In genomic region chr9:114285166-114285867, GRCh38 we compare ENCODE assay signal across 9 cellular contexts. TPM values are rescaled to one million over a fixed set of nuclear protein-coding genes. Genes with fewer than 3 reads are reported as not detected.
DNase-seq lines count a peak whose midpoint lies in the region; ATAC-seq, FAIRE-seq and TF ChIP-seq lines count a peak whose summit lies in the region.
"Had no signal": no experiment of that assay in that cellular context is flagged by ENCODE, and none has a peak within 500 bp of the region (broad histone marks: within the 10 kb centered on the region; RNA-seq: fewer than 3 reads in every experiment).

No MANE protein-coding gene starts in this region.

- TF ChIP-seq EP300 in gastroesophageal sphincter (IDR thresholded peaks at IDR 0.05), result no peak

- H3K4me1 Mint-ChIP-seq in natural killer cell treated with Interleukin-12 subunit alpha and Interleukin-12 subunit beta and Interleukin-15 and Interleukin-18, amount 100 ng/mL, for 72 hours (ENCODE audit: low read depth in 2 of 2), result peaks cover 0 to 5% of the 10 kb centered on the region in 2 donors

- no peaks in the 10 kb centered on the region for H3K36me3 Mint-ChIP-seq in natural killer cell treated with Interleukin-12 subunit alpha and Interleukin-12 subunit beta and Interleukin-15 and Interleukin-18, amount 100 ng/mL, for 72 hours

- H3K27me3 ChIP-seq in PC-3 (ENCODE audit: low read length) (no peaks in the 10 kb centered on the region), gastroesophageal sphincter (no peaks in the 10 kb centered on the region)

- intact Hi-C loops in PC-3 (cut with micrococcal nuclease), result no loop called here

- H3K9me3 ChIP-seq in PC-3 (ENCODE audit: low read length), result no peaks in the 10 kb centered on the region
- no peaks in the 10 kb centered on the region for H3K9me3 ChIP-seq in gastroesophageal sphincter

- no peaks in the 10 kb centered on the region for H3K79me2 ChIP-seq in PC-3 (ENCODE audit: low read length)

- FAIRE-seq in GM12891 (lab: Jason Lieb, UNC), result no peak

- WGBS in gastroesophageal sphincter (ENCODE audit: low coverage in 1 of 2), 2 donors, result 65 to 69% methylated on average over 4 to 5 of the region's 20 CpGs

- no peaks in the 10 kb centered on the region for H3K9me2 ChIP-seq in PC-3 (replicated peaks; ENCODE audit: low read length)

- ATAC-seq in PC-3 (peak; percentile 80), esophagus mucosa (peak; percentile 25), GM21367 (IDR thresholded peaks at IDR 0.05; ENCODE audit: unreplicated experiment) (no peak), gastroesophageal sphincter (no peak)
- no peak for ATAC-seq in natural killer cell treated with Interleukin-12 subunit alpha and Interleukin-12 subunit beta and Interleukin-15 and Interleukin-18, amount 100 ng/mL, for 72 hours

- H3K9ac ChIP-seq in PC-3 (ENCODE audit: low read length), result no peak overlapping the region

- BruUV-seq in PC-3 (replicated peaks; lab: Mats Ljungman, UMichigan), result no TSS peak

- peaks cover 0 to 2% of the 10 kb centered on the region in 2 donors for H3K27me3 Mint-ChIP-seq in natural killer cell treated with Interleukin-12 subunit alpha and Interleukin-12 subunit beta and Interleukin-15 and Interleukin-18, amount 100 ng/mL, for 72 hours

- no peaks in the 10 kb centered on the region for H4K20me1 ChIP-seq in PC-3 (ENCODE audit: low read length)

- H3K9me3 Mint-ChIP-seq in natural killer cell treated with Interleukin-12 subunit alpha and Interleukin-12 subunit beta and Interleukin-15 and Interleukin-18, amount 100 ng/mL, for 72 hours, result no peaks in the 10 kb centered on the region
- H3K9me3 Mint-ChIP-seq: activated T-helper 1 cell treated with anti-CD3 and anti-CD28 coated beads, Interleukin-12 subunit alpha, Interleukin-12 subunit beta, Interleukin-2, Interleukin-4 antibody, amounts not matched to agents 30 ng/mL and 10 ng/mL and 1 ng/mL, durations not matched to agents 14 hours and 24 hours and 36 hours had no signal

- H3K4me2 ChIP-seq in PC-3 (ENCODE audit: low read length), result peak overlapping the region; percentile 8

- H3K4me3 Mint-ChIP-seq in natural killer cell treated with Interleukin-12 subunit alpha and Interleukin-12 subunit beta and Interleukin-15 and Interleukin-18, amount 100 ng/mL, for 72 hours, result no peak overlapping the region
- H3K4me3 Mint-ChIP-seq: activated T-helper 1 cell treated with anti-CD3 and anti-CD28 coated beads, Interleukin-12 subunit alpha, Interleukin-12 subunit beta, Interleukin-2, Interleukin-4 antibody, amounts not matched to agents 30 ng/mL and 10 ng/mL and 1 ng/mL, durations not matched to agents 14 hours and 24 hours and 36 hours had no signal

- H3K27ac Mint-ChIP-seq in natural killer cell treated with Interleukin-12 subunit alpha and Interleukin-12 subunit beta and Interleukin-15 and Interleukin-18, amount 100 ng/mL, for 72 hours, result no peak overlapping the region
- H3K27ac Mint-ChIP-seq: activated T-helper 1 cell treated with anti-CD3 and anti-CD28 coated beads, Interleukin-12 subunit alpha, Interleukin-12 subunit beta, Interleukin-2, Interleukin-4 antibody, amounts not matched to agents 30 ng/mL and 10 ng/mL and 1 ng/mL, durations not matched to agents 14 hours and 24 hours and 36 hours had no signal

- H3K27ac ChIP-seq in PC-3 (ENCODE audit: low read length) (no peak overlapping the region), gastroesophageal sphincter (no peak overlapping the region)

- TF ChIP-seq CTCF in PC-3 (conservative IDR thresholded peaks at IDR 0.05; ENCODE audit: low read depth, low read length) (no peak), gastroesophageal sphincter (IDR thresholded peaks at IDR 0.05) (no peak)

- H3K4me1 ChIP-seq in PC-3 (ENCODE audit: insufficient read depth, low read length), result peaks cover 9% of the 10 kb centered on the region
- no peaks in the 10 kb centered on the region for H3K4me1 ChIP-seq in gastroesophageal sphincter

- H3K4me3 ChIP-seq in PC-3 (ENCODE audit: low read length) (no peak overlapping the region), gastroesophageal sphincter (no peak overlapping the region)

- CTCF ChIA-PET in PC-3 (lab: Charles Lee), result no interaction called here

- DNase-seq in AG20443 (ENCODE audit: low spot score) (peak; percentile 91), PC-3 (peak; percentile 73), non-pigmented ciliary epithelial cell (ENCODE audit: low read depth) (peak; percentile 75), GM12891 (ENCODE audit: insufficient read length, low spot score) (no peak)
- no peak for DNase-seq in natural killer cell treated with Interleukin-12 subunit alpha and Interleukin-12 subunit beta and Interleukin-15 and Interleukin-18, amount 100 ng/mL, for 72 hours (ENCODE audit: low spot score)

- H2AFZ ChIP-seq in PC-3 (ENCODE audit: low read length), result no peak overlapping the region

- TF ChIP-seq POLR2A in gastroesophageal sphincter (IDR thresholded peaks at IDR 0.05) (no peak), GM12891 (IDR thresholded peaks at IDR 0.05; ENCODE audit: low read depth, low read length) (no peak)

- H3K36me3 ChIP-seq in PC-3 (ENCODE audit: low read depth, low read length) (no peaks in the 10 kb centered on the region), gastroesophageal sphincter (no peaks in the 10 kb centered on the region)

- H3F3A ChIP-seq in PC-3 (ENCODE audit: low read length, unreplicated experiment), result no peaks in the 10 kb centered on the region

- POLR2A ChIA-PET in PC-3 (lab: Charles Lee; ENCODE audit: unreplicated experiment), result no interaction called here

TF ChIP-seq in GM12891, 5 proteins besides CTCF, POLR2A, EP300 and RAD21:
- no peak for TF ChIP-seq PAX5 (IDR thresholded peaks at IDR 0.05; ENCODE audit: insufficient read depth, low read length, severe bottlenecking)
- no peak for TF ChIP-seq POLR2AphosphoS5 (IDR thresholded peaks at IDR 0.05; ENCODE audit: low read depth, low read length)
- no peak for TF ChIP-seq TAF1 (IDR thresholded peaks at IDR 0.05; ENCODE audit: low read depth, low read length)
- TF ChIP-seq SPI1 (IDR thresholded peaks at IDR 0.05; ENCODE audit: low read depth, low read length), result no peak
- no peak for TF ChIP-seq POU2F2 (IDR thresholded peaks at IDR 0.05; ENCODE audit: low read depth, low read length)

RNA-seq across cellular contexts. Expression of gene ORM1, which starts 37.6 kb away (rescaled TPM):
- total RNA-seq in PC-3 (2014; rRNA removed), result not detected in 2 replicates
- 1.6 TPM for total RNA-seq in esophagus mucosa
- total RNA-seq in gastroesophageal sphincter, result 1 to 10 TPM in 1 of 4 donors, not detected in 3; 1.6 TPM
- not detected for polyA plus RNA-seq in GM12891 (2012; ENCODE audit: low read depth, missing spikeins)
- total RNA-seq in natural killer cell treated with Interleukin-12 subunit alpha and Interleukin-12 subunit beta and Interleukin-15 and Interleukin-18, amount 100 ng/mL, for 72 hours, result not detected
- total RNA-seq: activated T-helper 1 cell treated with anti-CD3 and anti-CD28 coated beads, Interleukin-12 subunit alpha, Interleukin-12 subunit beta, Interleukin-2, Interleukin-4 antibody, amounts not matched to agents 30 ng/mL and 10 ng/mL and 1 ng/mL, durations not matched to agents 14 hours and 24 hours and 36 hours had no signal

RNA-seq across cellular contexts. Expression of gene ORM2, which starts 44.4 kb away (rescaled TPM):
- total RNA-seq in PC-3 (2014; rRNA removed) (not detected in 2 replicates), esophagus mucosa (0.36 TPM), gastroesophageal sphincter (not detected)
- polyA plus RNA-seq in GM12891 (2012; ENCODE audit: low read depth, missing spikeins), result not detected
- total RNA-seq in natural killer cell treated with Interleukin-12 subunit alpha and Interleukin-12 subunit beta and Interleukin-15 and Interleukin-18, amount 100 ng/mL, for 72 hours, result not detected
- total RNA-seq: activated T-helper 1 cell treated with anti-CD3 and anti-CD28 coated beads, Interleukin-12 subunit alpha, Interleukin-12 subunit beta, Interleukin-2, Interleukin-4 antibody, amounts not matched to agents 30 ng/mL and 10 ng/mL and 1 ng/mL, durations not matched to agents 14 hours and 24 hours and 36 hours had no signal

Comparison
In these comparisons a context has a peak if more than half of its experiments do, and no peak if none do; other contexts are left out.
1. DNase-seq: peak in AG20443 (single experiment), PC-3 (single experiment) and non-pigmented ciliary epithelial cell (single experiment); none in GM12891 (single experiment) and natural killer cell treated with Interleukin-12 subunit alpha and Interleukin-12 subunit beta and Interleukin-15 and Interleukin-18, amount 100 ng/mL, for 72 hours (single experiment).
2. ATAC-seq: peak in PC-3 (single experiment) and esophagus mucosa (single experiment); none in GM21367 (single experiment), gastroesophageal sphincter (single experiment) and natural killer cell treated with Interleukin-12 subunit alpha and Interleukin-12 subunit beta and Interleukin-15 and Interleukin-18, amount 100 ng/mL, for 72 hours (0 of 2).